ENCODE assay signal across 8 cellular contexts in genomic region chr7:2645274-2645868, GRCh38. TPM values are rescaled to one million over a fixed set of nuclear protein-coding genes. Genes with fewer than 3 reads are reported as not detected.
DNase-seq lines count a peak whose midpoint lies in the region; ATAC-seq and TF ChIP-seq lines count a peak whose summit lies in the region.

No MANE protein-coding gene starts in this region.

- H3K36me3 ChIP-seq in SJSA1: peaks cover 40% of the 10 kb centered on the region
- peaks cover 35% of the 10 kb centered on the region for H3K36me3 ChIP-seq in WERI-Rb-1

- H3K4me3 ChIP-seq in SJSA1 (no peak overlapping the region), WERI-Rb-1 (ENCODE audit: low read depth, low read length) (no peak overlapping the region)

- peak in 1 of 2 experiments; percentile 37 for DNase-seq in SJSA1 (ENCODE audit: low read depth in 1 of 2, low spot score in 2 of 2)
- peak; percentile 39 for DNase-seq in glomerular visceral epithelial cell (ENCODE audit: extremely low spot score)
- DNase-seq in NCI-H1092 treated with DMSO at 0.1 percent for 48 hours (lab: John Stamatoyannopoulos, UW): no peak
- no peak for DNase-seq in germinal center (ENCODE audit: low spot score)
- DNase-seq in HuH-7.5 (ENCODE audit: low spot score): no peak
- no peak for DNase-seq in WERI-Rb-1

- peak overlapping the region; percentile 29 for H3K27ac ChIP-seq in SJSA1
- H3K27ac ChIP-seq in WERI-Rb-1: no peak overlapping the region

- H3K4me1 ChIP-seq in SJSA1 (replicated peaks): peaks cover 36% of the 10 kb centered on the region

- H3K9me3 ChIP-seq in SJSA1 (replicated peaks) (no peaks in the 10 kb centered on the region), WERI-Rb-1 (ENCODE audit: severe bottlenecking) (no peaks in the 10 kb centered on the region)

- H3K27me3 ChIP-seq in SJSA1 (replicated peaks) (no peaks in the 10 kb centered on the region), WERI-Rb-1 (ENCODE audit: insufficient read depth, low read depth, severe bottlenecking) (no peaks in the 10 kb centered on the region)

- ATAC-seq in GM18858 (IDR thresholded peaks at IDR 0.05; ENCODE audit: unreplicated experiment): peak; percentile 51
- peak; percentile 36 for ATAC-seq in HG02870 (IDR thresholded peaks at IDR 0.05; ENCODE audit: unreplicated experiment)

- TF ChIP-seq CTCF in WERI-Rb-1 (IDR thresholded peaks at IDR 0.05; ENCODE audit: low read depth, low read length): no peak

RNA-seq across cellular contexts. Expression of gene TTYH3, which starts 13.6 kb away (rescaled TPM):
- 24.3 and 25.2 TPM in 2 replicates for total RNA-seq in SJSA1 (2014; rRNA removed; shearing (Covaris generic))

RNA-seq across cellular contexts. Expression of gene AMZ1, which starts 42.6 kb away (rescaled TPM):
- 1.3 TPM in 1 of 2 replicates, not detected in the other for total RNA-seq in SJSA1 (2014; rRNA removed; shearing (Covaris generic))
